In genomic region chr14:32883189-32883588, GRCh38 we compare ENCODE assay signal across 25 cellular contexts. TPM values are rescaled to one million over a fixed set of nuclear protein-coding genes. Genes with fewer than 3 reads are reported as not detected.
"Had no signal": no experiment of that assay in that cellular context is flagged by ENCODE, and none has a peak within 500 bp of the region (broad histone marks: within the 10 kb centered on the region; RNA-seq: fewer than 3 reads in every experiment).

No MANE protein-coding gene starts in this region.

- H3K4me1 ChIP-seq: Peyer's patch, SJCRH30 had no signal

- H3K27ac ChIP-seq: PC-9, Peyer's patch, SJCRH30 had no signal

- DNase-seq: IMR-90; Karpas-422; KG1; MG63; NCI-H1092 treated with DMSO at 0.1 percent for 48 hours; NCI-H1436; NCI-H187; NCI-H2029; NCI-H2081 treated with DMSO at 0.1 percent for 48 hours; NCI-H2171; NCI-H226; NCI-H446; NCI-H510A; NCI-H524 treated with DMSO at 0.1 percent for 48 hours; NCI-H69; NCI-H774; NK-92 treated with Interleukin-12 subunit alpha and Interleukin-12 subunit beta, amount 100 ng/mL, for 24 hours; PC-9; Peyer's patch; SHP77 treated with DMSO at 0.1 percent for 48 hours; SJCRH30 had no signal

- H3K9me3 ChIP-seq: MG63, Peyer's patch, SJCRH30 had no signal

- H3K4me3 ChIP-seq: MG63, PC-9, Peyer's patch, SJCRH30 had no signal

- ATAC-seq: HepG2, Right ventricle myocardium inferior, SK-N-SH treated with all-trans-retinoic acid at 6 μM for 48 hours had no signal

- H3K4me2 ChIP-seq: PC-9 had no signal

- H3K27me3 ChIP-seq: MG63, Peyer's patch, SJCRH30 had no signal

- H2AFZ ChIP-seq: PC-9 had no signal

- H3K36me3 ChIP-seq: MG63, Peyer's patch, SJCRH30 had no signal

RNA-seq across cellular contexts. Expression of gene NPAS3, which starts 55.5 kb away (rescaled TPM):
- total RNA-seq: HepG2, IMR-90, OCI-LY7, PC-9 had no signal
- polyA plus RNA-seq: HepG2, IMR-90 had no signal
